ENCODE assay signal across 1 cellular context in genomic region chr19:47762615-47763308, GRCh38.
TF ChIP-seq lines count a peak whose summit lies in the region.

No MANE protein-coding gene starts in this region.

TF ChIP-seq in WTC11, 78 proteins besides CTCF, POLR2A, EP300 and RAD21 (continued from another document):
- TF ChIP-seq OVOL2 (CRISPR knock-in tag; IDR thresholded peaks at IDR 0.05; ENCODE audit: borderline replicate concordance), result no peak
TF ChIP-seq in WTC11: peak in this region for 0.
